In genomic region chr1:24756395-24756794, GRCh38 we compare ENCODE assay signal across 34 cellular contexts.
"Had no signal": no experiment of that assay in that cellular context is flagged by ENCODE, and none has a peak within 500 bp of the region (broad histone marks: within the 10 kb centered on the region; RNA-seq: fewer than 3 reads in every experiment).

No MANE protein-coding gene starts in this region.

- H3K9me3 Mint-ChIP-seq: activated B cell treated with CpG ODN at 0.5 μM for 24 hours; activated CD4-positive, alpha-beta memory T cell treated with anti-CD3 and anti-CD28 coated beads for 36 hours; activated CD4-positive, alpha-beta memory T cell treated with anti-CD3 and anti-CD28 coated beads, Interleukin-2, amount 10 ng/mL, durations not matched to agents 7 days and 5 days; activated CD4-positive, alpha-beta T cell treated with anti-CD3 and anti-CD28 coated beads, Interleukin-2, amount 10 ng/mL, durations not matched to agents 24 days and 14 days; activated CD4-positive, alpha-beta T cell treated with anti-CD3 and anti-CD28 coated beads, Interleukin-2, amount 10 ng/mL, durations not matched to agents 7 days and 5 days; activated CD8-positive, alpha-beta T cell treated with anti-CD3 and anti-CD28 coated beads for 36 hours; activated T-cell treated with anti-CD3 and anti-CD28 coated beads, Interleukin-2, amount 50 U/mL, for 24 hours; activated T-cell treated with anti-CD3 and anti-CD28 coated beads, Interleukin-2, amount 50 U/mL, for 4 hours; T-helper 1 cell treated with Interleukin-12 subunit alpha and Interleukin-12 subunit beta and Interleukin-4 antibody, amounts not matched to agents 30 μg/mL and 1 μg/mL, for 36 hours; T-helper 2 cell treated with Interferon-gamma antibody and Interleukin-4, amounts not matched to agents 5 μg/mL and 100 μg/mL, for 36 hours; WTC11 had no signal

- H3K27me3 Mint-ChIP-seq: activated B cell treated with CpG ODN at 0.5 μM for 24 hours; activated CD4-positive, alpha-beta T cell treated with anti-CD3 and anti-CD28 coated beads for 36 hours; activated CD4-positive, alpha-beta T cell treated with anti-CD3 and anti-CD28 coated beads, Interleukin-2, amount 10 ng/mL, durations not matched to agents 24 days and 14 days; activated CD8-positive, alpha-beta T cell treated with anti-CD3 and anti-CD28 coated beads for 36 hours; activated T-cell treated with anti-CD3 and anti-CD28 coated beads, Interleukin-2, amount 50 U/mL, for 24 hours had no signal

- H3K27ac Mint-ChIP-seq: activated B cell treated with CpG ODN at 0.5 μM for 24 hours; activated CD4-positive, alpha-beta memory T cell treated with anti-CD3 and anti-CD28 coated beads for 36 hours; activated CD4-positive, alpha-beta memory T cell treated with anti-CD3 and anti-CD28 coated beads, Interleukin-2, amount 10 ng/mL, durations not matched to agents 7 days and 5 days; activated CD4-positive, alpha-beta T cell treated with anti-CD3 and anti-CD28 coated beads for 36 hours; activated CD4-positive, alpha-beta T cell treated with anti-CD3 and anti-CD28 coated beads, Interleukin-2, amount 10 ng/mL, durations not matched to agents 24 days and 14 days; activated CD4-positive, alpha-beta T cell treated with anti-CD3 and anti-CD28 coated beads, Interleukin-2, amount 10 ng/mL, durations not matched to agents 7 days and 5 days; activated CD8-positive, alpha-beta memory T cell treated with anti-CD3 and anti-CD28 coated beads, Interleukin-2, amount 10 ng/mL, durations not matched to agents 7 days and 5 days; activated CD8-positive, alpha-beta T cell treated with anti-CD3 and anti-CD28 coated beads for 36 hours; activated CD8-positive, alpha-beta T cell treated with anti-CD3 and anti-CD28 coated beads, Interleukin-2, amount 10 ng/mL, durations not matched to agents 7 days and 5 days; activated T-cell treated with anti-CD3 and anti-CD28 coated beads, Interleukin-2, amount 50 U/mL, for 24 hours; T-helper 1 cell treated with Interleukin-12 subunit alpha and Interleukin-12 subunit beta and Interleukin-4 antibody, amounts not matched to agents 30 μg/mL and 1 μg/mL, for 36 hours; T-helper 17 cell; T-helper 2 cell treated with Interferon-gamma antibody and Interleukin-4, amounts not matched to agents 5 μg/mL and 100 μg/mL, for 36 hours; WTC11 had no signal

- H3K27ac ChIP-seq: VCaP, WERI-Rb-1 had no signal

- DNase-seq: activated B cell treated with CpG ODN at 0.5 μM for 24 hours; activated CD4-positive, alpha-beta memory T cell treated with anti-CD3 and anti-CD28 coated beads for 36 hours; activated CD4-positive, alpha-beta memory T cell treated with anti-CD3 and anti-CD28 coated beads, Interleukin-2, amount 10 ng/mL, durations not matched to agents 7 days and 5 days; activated CD4-positive, alpha-beta T cell treated with anti-CD3 and anti-CD28 coated beads for 1 hour; activated CD4-positive, alpha-beta T cell treated with anti-CD3 and anti-CD28 coated beads for 36 hours; activated CD4-positive, alpha-beta T cell treated with anti-CD3 and anti-CD28 coated beads for 4 hours; activated CD4-positive, alpha-beta T cell treated with anti-CD3 and anti-CD28 coated beads for 48 hours; activated CD4-positive, alpha-beta T cell treated with anti-CD3 and anti-CD28 coated beads, Interleukin-2, amount 10 ng/mL, durations not matched to agents 24 days and 14 days; activated CD4-positive, alpha-beta T cell treated with anti-CD3 and anti-CD28 coated beads, Interleukin-2, amount 10 ng/mL, durations not matched to agents 7 days and 5 days; activated CD4-positive, alpha-beta T cell treated with anti-CD3 and anti-CD28 coated beads, Interleukin-2, amount 50 U/mL, for 1 hour; activated CD4-positive, alpha-beta T cell treated with anti-CD3 and anti-CD28 coated beads, Interleukin-2, amount 50 U/mL, for 4 hours; activated CD4-positive, alpha-beta T cell treated with anti-CD3 and anti-CD28 coated beads, Interleukin-2, amount 50 U/mL, for 48 hours; activated CD4-positive, CD25-positive, alpha-beta regulatory T cell; activated CD4-positive, CD25-positive, alpha-beta regulatory T cell treated with anti-CD3 and anti-CD28 coated beads, Interleukin-2, amount 50 U/mL, for 72 hours; activated CD8-positive, alpha-beta memory T cell treated with anti-CD3 and anti-CD28 coated beads for 24 hours; activated CD8-positive, alpha-beta memory T cell treated with anti-CD3 and anti-CD28 coated beads, Interleukin-2, amount 10 ng/mL, durations not matched to agents 7 days and 5 days; activated CD8-positive, alpha-beta memory T cell treated with anti-CD3 and anti-CD28 coated beads, Interleukin-2, amount 50 U/mL, for 4 hours; activated CD8-positive, alpha-beta memory T cell treated with anti-CD3 and anti-CD28 coated beads, Interleukin-2, amount 50 U/mL, for 48 hours; activated CD8-positive, alpha-beta T cell treated with anti-CD3 and anti-CD28 coated beads for 36 hours; activated CD8-positive, alpha-beta T cell treated with anti-CD3 and anti-CD28 coated beads, Interleukin-2, amount 10 ng/mL, durations not matched to agents 7 days and 5 days; activated T-cell treated with anti-CD3 and anti-CD28 coated beads for 4 hours; activated T-cell treated with anti-CD3 and anti-CD28 coated beads, Interleukin-2, amount 50 U/mL, for 1 hour; activated T-cell treated with anti-CD3 and anti-CD28 coated beads, Interleukin-2, amount 50 U/mL, for 24 hours; activated T-cell treated with anti-CD3 and anti-CD28 coated beads, Interleukin-2, amount 50 U/mL, for 4 hours; T-helper 17 cell; T-helper 2 cell; T-helper 9 cell; T1000; WERI-Rb-1 had no signal

- FAIRE-seq: TTC549 had no signal

- H3K4me3 Mint-ChIP-seq: activated B cell treated with CpG ODN at 0.5 μM for 24 hours; activated CD4-positive, alpha-beta memory T cell treated with anti-CD3 and anti-CD28 coated beads for 36 hours; activated CD4-positive, alpha-beta memory T cell treated with anti-CD3 and anti-CD28 coated beads, Interleukin-2, amount 10 ng/mL, durations not matched to agents 7 days and 5 days; activated CD4-positive, alpha-beta T cell treated with anti-CD3 and anti-CD28 coated beads for 36 hours; activated CD4-positive, alpha-beta T cell treated with anti-CD3 and anti-CD28 coated beads, Interleukin-2, amount 10 ng/mL, durations not matched to agents 24 days and 14 days; activated CD4-positive, alpha-beta T cell treated with anti-CD3 and anti-CD28 coated beads, Interleukin-2, amount 10 ng/mL, durations not matched to agents 7 days and 5 days; activated CD8-positive, alpha-beta memory T cell treated with anti-CD3 and anti-CD28 coated beads, Interleukin-2, amount 10 ng/mL, durations not matched to agents 7 days and 5 days; activated CD8-positive, alpha-beta T cell treated with anti-CD3 and anti-CD28 coated beads for 36 hours; activated CD8-positive, alpha-beta T cell treated with anti-CD3 and anti-CD28 coated beads, Interleukin-2, amount 10 ng/mL, durations not matched to agents 7 days and 5 days; activated T-cell treated with anti-CD3 and anti-CD28 coated beads, Interleukin-2, amount 50 U/mL, for 24 hours; activated T-cell treated with anti-CD3 and anti-CD28 coated beads, Interleukin-2, amount 50 U/mL, for 4 hours; T-helper 1 cell treated with Interleukin-12 subunit alpha and Interleukin-12 subunit beta and Interleukin-4 antibody, amounts not matched to agents 30 μg/mL and 1 μg/mL, for 36 hours; T-helper 17 cell; T-helper 2 cell treated with Interferon-gamma antibody and Interleukin-4, amounts not matched to agents 5 μg/mL and 100 μg/mL, for 36 hours; WTC11 had no signal

- H3K36me3 Mint-ChIP-seq: activated CD4-positive, alpha-beta memory T cell treated with anti-CD3 and anti-CD28 coated beads for 36 hours; activated CD8-positive, alpha-beta memory T cell treated with anti-CD3 and anti-CD28 coated beads, Interleukin-2, amount 10 ng/mL, durations not matched to agents 7 days and 5 days; WTC11 had no signal

- H3K4me1 Mint-ChIP-seq: activated CD4-positive, alpha-beta memory T cell treated with anti-CD3 and anti-CD28 coated beads, Interleukin-2, amount 10 ng/mL, durations not matched to agents 7 days and 5 days; activated CD4-positive, alpha-beta T cell treated with anti-CD3 and anti-CD28 coated beads for 36 hours; activated CD4-positive, alpha-beta T cell treated with anti-CD3 and anti-CD28 coated beads, Interleukin-2, amount 10 ng/mL, durations not matched to agents 7 days and 5 days; activated CD8-positive, alpha-beta memory T cell treated with anti-CD3 and anti-CD28 coated beads, Interleukin-2, amount 10 ng/mL, durations not matched to agents 7 days and 5 days had no signal
